8 cellular contexts compared by ENCODE assay signal in the genomic region with DNA sequence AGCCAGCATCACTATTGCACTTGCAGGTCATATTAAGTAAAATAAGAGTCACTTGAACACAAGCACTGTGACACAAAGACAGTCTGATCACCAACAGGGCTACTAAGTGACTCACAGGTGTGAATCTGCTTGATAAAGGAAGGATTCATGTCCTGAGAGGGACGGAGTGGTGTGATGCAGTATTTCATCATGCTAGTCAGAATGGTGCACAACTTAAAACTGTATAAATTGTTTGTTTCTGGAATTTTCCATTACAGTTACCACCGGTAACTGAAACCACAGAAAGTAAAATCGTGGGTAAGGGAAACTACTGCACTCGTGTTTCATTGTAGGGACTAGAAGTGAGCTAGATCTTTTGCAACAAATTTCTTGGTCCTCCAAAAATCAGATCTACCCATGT.
DNase-seq lines count a peak whose midpoint lies in the region; ATAC-seq, FAIRE-seq and TF ChIP-seq lines count a peak whose summit lies in the region.

No MANE protein-coding gene starts in this region.

- TF ChIP-seq POLR2A in K562 (conservative IDR thresholded peaks at IDR 0.05) (no peak), stomach (IDR thresholded peaks at IDR 0.05) (no peak)

- in situ Hi-C loops in K562 (cut with MboI), result no loop called here
- in situ Hi-C loops in GM13977 (cut with MboI; ENCODE audit: low pct_unique_long_range_greater_than_20kb, low sequenced_read_pairs, unreplicated experiment), result no loop called here

- no peaks in the 10 kb centered on the region for H3K9me1 ChIP-seq in K562 (ENCODE audit: control insufficient read depth, insufficient read depth, low read length)

- peak; percentile 49 for FAIRE-seq in K562 (lab: Jason Lieb, UNC)

- BruUV-seq in A673 (replicated peaks; lab: Mats Ljungman, UMichigan) (no TSS peak), K562 (replicated peaks; lab: Mats Ljungman, UMichigan) (no TSS peak)

- no peak for DNase-seq in A673 (ENCODE audit: low spot score)
- peak in 1 of 4 experiments; percentile 38 for DNase-seq in K562 (ENCODE audit: extremely low read depth in 1 of 4, low spot score in 3 of 4)
- DNase-seq in stomach, result no peak
- DNase-seq in dermis blood vessel endothelial cell, result no peak
- no peak for DNase-seq in NCI-H510A treated with DMSO at 0.1 percent for 48 hours (lab: John Stamatoyannopoulos, UW)
- no peak for DNase-seq in GM13977 (ENCODE audit: low spot score)

- ATAC-seq in GM21360 (IDR thresholded peaks at IDR 0.05; ENCODE audit: unreplicated experiment) (peak; percentile 75), K562 (peak; percentile 89)

- H3K9ac ChIP-seq in HUES48 (ENCODE audit: low read depth, low read length) (no peak overlapping the region), K562 (ENCODE audit: insufficient read depth in 1 of 2, low read depth in 2 of 2, low read length in 2 of 2) (no peak overlapping the region)

- TF ChIP-seq EP300 in K562 (IDR thresholded peaks at IDR 0.05; ENCODE audit: low read length), result peak; percentile 56
- no peak for TF ChIP-seq EP300 in stomach (IDR thresholded peaks at IDR 0.05)

- no peaks in the 10 kb centered on the region for H4K20me1 ChIP-seq in K562 (replicated peaks; ENCODE audit: control insufficient read depth, insufficient read depth, low read length)

- H3K27ac ChIP-seq in A673 (ENCODE audit: low read depth, low read length, poor library complexity, severe bottlenecking) (peak overlapping the region; percentile 72), HUES48 (ENCODE audit: low read depth, low read length) (peak overlapping the region; percentile 55), K562 (ENCODE audit: extremely low read depth, low read depth, low read length) (no peak overlapping the region; the same call in 2 of the 3 replicates), stomach (no peak overlapping the region)

- H3K4me1 ChIP-seq in A673 (ENCODE audit: insufficient read depth, low read length, poor library complexity, severe bottlenecking) (peaks cover 78% of the 10 kb centered on the region), HUES48 (ENCODE audit: control insufficient read depth, insufficient read depth, low read length) (peaks cover 23% of the 10 kb centered on the region), K562 (replicated peaks in 1 of 2; ENCODE audit: control insufficient read depth in 2 of 2, insufficient read depth in 2 of 2, low read length in 2 of 2) (peaks cover 0 to 27% of the 10 kb centered on the region in 2 experiments; a peak in 3 of 5 replicates), stomach (peaks cover 3 to 15% (median 6%) of the 10 kb centered on the region in 4 donors)

- no peaks in the 10 kb centered on the region for H3K27me3 ChIP-seq in A673 (replicated peaks; ENCODE audit: insufficient read depth, low read depth, low read length, poor library complexity)
- H3K27me3 ChIP-seq in HUES48 (ENCODE audit: control insufficient read depth, insufficient read depth, low read length), result no peaks in the 10 kb centered on the region
- no peaks in the 10 kb centered on the region for H3K27me3 ChIP-seq in K562 (ENCODE audit: control insufficient read depth in 2 of 2, insufficient read depth in 2 of 2, low read length in 2 of 2)
- no peaks in the 10 kb centered on the region for H3K27me3 ChIP-seq in stomach

- 12% methylated on average over 4 of the region's 4 CpGs for WGBS in K562 (ENCODE audit: insufficient coverage, low coverage, missing lambda C conversion rate)
- 68 to 83% (median 78%) methylated on average over 4 of the region's 4 CpGs for WGBS in stomach, 5 donors

- CTCF ChIA-PET in A673 (lab: Charles Lee) (no interaction called here), K562 (lab: Yijun Ruan, JAX; ENCODE audit: low intra/inter-chr PET ratio) (no interaction called here)

- H3K9me3 ChIP-seq in A673 (ENCODE audit: low read depth, low read length, poor library complexity, severe bottlenecking) (no peaks in the 10 kb centered on the region), HUES48 (ENCODE audit: control insufficient read depth, insufficient read depth, low read length) (no peaks in the 10 kb centered on the region), K562 (replicated peaks; ENCODE audit: control insufficient read depth, insufficient read depth, low read depth, low read length) (peaks cover 4% of the 10 kb centered on the region; the same call in 1 of the 2 replicates), stomach (no peaks in the 10 kb centered on the region)

- H2AFZ ChIP-seq in K562 (ENCODE audit: low read depth, low read length), result no peak overlapping the region

- POLR2A ChIA-PET in A673 (lab: Charles Lee; ENCODE audit: low non-redundant PET), result no interaction called here
- POLR2A ChIA-PET in K562 (lab: Yijun Ruan, JAX), result interaction anchor here (0.7 to 0.9 kb wide), 2 partner anchors 19 to 108 kb away, joined by 3 read pairs; no protein-coding TSS in a partner anchor

- H3K36me3 ChIP-seq in A673 (ENCODE audit: insufficient read depth, low read length, poor library complexity, severe bottlenecking) (no peaks in the 10 kb centered on the region), HUES48 (ENCODE audit: control insufficient read depth, insufficient read depth, low read length) (no peaks in the 10 kb centered on the region), K562 (ENCODE audit: control insufficient read depth, insufficient read depth, low read length) (peaks cover 29% of the 10 kb centered on the region), stomach (no peaks in the 10 kb centered on the region)

- no peak for TF ChIP-seq RAD21 in K562 (CRISPR knock-in tag; conservative IDR thresholded peaks at IDR 0.05 in 1 of 2, IDR thresholded peaks at IDR 0.05 in 1 of 2)

- no peak for TF ChIP-seq CTCF in A673 (conservative IDR thresholded peaks at IDR 0.05; ENCODE audit: low read depth, low read length)
- TF ChIP-seq CTCF in K562 (IDR thresholded peaks at IDR 0.05 in 2 of 3, conservative IDR thresholded peaks at IDR 0.05 in 1 of 3; ENCODE audit: insufficient read depth in 2 of 3, low read depth in 1 of 3, low read length in 3 of 3), result no peak
- TF ChIP-seq CTCF in stomach (IDR thresholded peaks at IDR 0.05), result no peak
- no peak for TF ChIP-seq CTCF in GM13977 (IDR thresholded peaks at IDR 0.05; ENCODE audit: extremely low read depth, insufficient read depth, missing control alignments)

- intact Hi-C loops in A673 (cut with micrococcal nuclease; ENCODE audit: unreplicated experiment), result loop anchor here (5.0 kb wide), 1 partner anchor 109 kb away; the partner anchor contains the start of gene ELOVL6
- intact Hi-C loops in K562 (cut with micrococcal nuclease), result loop anchor here (5.0 kb wide), 1 partner anchor 109 kb away; the partner anchor contains the start of gene ELOVL6
- intact Hi-C loops in stomach (cut with DNase I; ENCODE audit: low total_unique reads), result no loop called here

- H3K4me3 ChIP-seq in A673 (ENCODE audit: low read depth, low read length, poor library complexity, severe bottlenecking) (no peak overlapping the region), HUES48 (ENCODE audit: low read depth, low read length) (no peak overlapping the region), K562 (no peak overlapping the region), stomach (no peak overlapping the region)

- H3K79me2 ChIP-seq in K562 (ENCODE audit: control insufficient read depth, insufficient read depth, low read length), result peaks cover 5% of the 10 kb centered on the region; the same call in 2 of the 3 replicates

- no peak overlapping the region for H3K4me2 ChIP-seq in K562 (ENCODE audit: insufficient read depth, low read length)

TF ChIP-seq in K562, 482 proteins besides CTCF, POLR2A, EP300 and RAD21 (continues in another document):
- TF ChIP-seq ATF7 (IDR thresholded peaks at IDR 0.05), result peak; percentile 76; the same call in 1 of the 2 replicates
- TF ChIP-seq, protein P1, sequence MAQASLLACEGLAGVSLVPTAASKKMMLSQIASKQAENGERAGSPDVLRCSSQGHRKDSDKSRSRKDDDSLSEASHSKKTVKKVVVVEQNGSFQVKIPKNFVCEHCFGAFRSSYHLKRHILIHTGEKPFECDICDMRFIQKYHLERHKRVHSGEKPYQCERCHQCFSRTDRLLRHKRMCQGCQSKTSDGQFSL (CRISPR knock-in tag; IDR thresholded peaks at IDR 0.05), result no peak
- TF ChIP-seq, protein P1 (tag; IDR thresholded peaks at IDR 0.05), result no peak
- TF ChIP-seq TFE3 (CRISPR knock-in tag; IDR thresholded peaks at IDR 0.05), result no peak
- TF ChIP-seq MECOM (CRISPR knock-in tag; IDR thresholded peaks at IDR 0.05), result 0 out of 2 replicates have a peak, but pooled peaks have one; percentile 50
- TF ChIP-seq, protein P2, sequence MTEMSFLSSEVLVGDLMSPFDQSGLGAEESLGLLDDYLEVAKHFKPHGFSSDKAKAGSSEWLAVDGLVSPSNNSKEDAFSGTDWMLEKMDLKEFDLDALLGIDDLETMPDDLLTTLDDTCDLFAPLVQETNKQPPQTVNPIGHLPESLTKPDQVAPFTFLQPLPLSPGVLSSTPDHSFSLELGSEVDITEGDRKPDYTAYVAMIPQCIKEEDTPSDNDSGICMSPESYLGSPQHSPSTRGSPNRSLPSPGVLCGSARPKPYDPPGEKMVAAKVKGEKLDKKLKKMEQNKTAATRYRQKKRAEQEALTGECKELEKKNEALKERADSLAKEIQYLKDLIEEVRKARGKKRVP (CRISPR knock-in tag; IDR thresholded peaks at IDR 0.05), result peak; percentile 74; the same call in 1 of the 2 replicates
- no peak for TF ChIP-seq NR2C1 (IDR thresholded peaks at IDR 0.05)
- TF ChIP-seq NR2C1 (tag; IDR thresholded peaks at IDR 0.05), result no peak
- TF ChIP-seq NFATC3 (IDR thresholded peaks at IDR 0.05), result 0 out of 2 replicates have a peak, but pooled peaks have one; percentile 39
- TF ChIP-seq JUND (IDR thresholded peaks at IDR 0.05; ENCODE audit: borderline replicate concordance, low read depth, low read length), result peak; percentile 85
- peak; percentile 54; the same call in 1 of the 3 replicates for TF ChIP-seq JUND (tag; IDR thresholded peaks at IDR 0.05; ENCODE audit: borderline replicate concordance, low read depth, low read length)

Comparison
In these comparisons a context has a peak if more than half of its experiments do, and no peak if none do; other contexts are left out.
1. H3K27ac ChIP-seq: peak in A673 (single experiment) and HUES48 (single experiment); none in K562 (single experiment) and stomach (0 of 5).